In the genomic region with DNA sequence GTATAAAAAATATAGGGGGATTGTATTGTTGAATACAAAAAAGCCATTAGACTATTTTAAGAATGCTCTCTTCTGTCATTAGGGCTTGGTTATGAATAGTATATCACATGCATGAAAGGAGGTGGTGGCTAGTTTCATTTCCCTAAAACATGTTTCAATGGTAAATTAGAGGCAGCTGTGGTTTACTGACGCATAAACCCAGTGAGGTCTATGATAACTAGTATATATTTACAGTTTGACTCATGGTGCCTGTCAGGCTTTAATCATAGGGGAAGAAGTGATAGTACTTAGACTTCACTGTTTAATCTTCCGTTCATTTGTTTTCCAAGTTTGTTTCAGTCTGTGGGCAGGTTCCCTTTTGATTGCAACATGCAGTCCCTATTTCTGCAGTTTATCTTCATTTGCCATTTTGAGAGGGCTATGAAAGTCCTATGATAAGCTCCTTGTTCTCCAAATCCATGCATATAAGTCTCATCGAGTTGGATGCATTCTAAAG, we compare ENCODE assay signal across 8 cellular contexts. TPM values are rescaled to one million over a fixed set of nuclear protein-coding genes. Genes with fewer than 3 reads are reported as not detected.
DNase-seq lines count a peak whose midpoint lies in the region; ATAC-seq, FAIRE-seq and TF ChIP-seq lines count a peak whose summit lies in the region.

No MANE protein-coding gene starts in this region.

- H3K27ac Mint-ChIP-seq in MCF 10A (ENCODE audit: low read depth, unreplicated experiment) (no peak overlapping the region), astrocyte (ENCODE audit: unreplicated experiment) (peak overlapping the region; percentile 37)

- no peaks in the 10 kb centered on the region for H3K9me3 ChIP-seq in breast epithelium
- H3K9me3 ChIP-seq in astrocyte (ENCODE audit: insufficient read depth, low read depth, low read length) = no peaks in the 10 kb centered on the region

- no peaks in the 10 kb centered on the region for H3K27me3 ChIP-seq in breast epithelium
- no peaks in the 10 kb centered on the region for H3K27me3 ChIP-seq in astrocyte (ENCODE audit: insufficient read depth, low read length)

- no peaks in the 10 kb centered on the region for H3K79me2 ChIP-seq in astrocyte (ENCODE audit: insufficient read depth, low read length)

- H3K4me1 ChIP-seq in breast epithelium = no peaks in the 10 kb centered on the region
- peaks cover 47% of the 10 kb centered on the region for H3K4me1 ChIP-seq in astrocyte (ENCODE audit: insufficient read depth, low read length)

- H4K20me1 ChIP-seq in astrocyte (ENCODE audit: insufficient read depth, low read length) = no peaks in the 10 kb centered on the region

- TF ChIP-seq CTCF in MCF 10A (IDR thresholded peaks at IDR 0.05; ENCODE audit: unreplicated experiment) = no peak
- no peak for TF ChIP-seq CTCF in breast epithelium (IDR thresholded peaks at IDR 0.05)
- TF ChIP-seq CTCF in astrocyte (IDR thresholded peaks at IDR 0.05; ENCODE audit: insufficient read depth, low read depth, low read length) = no peak

- peaks cover 14% of the 10 kb centered on the region for H3K4me1 Mint-ChIP-seq in MCF 10A (ENCODE audit: insufficient read depth, unreplicated experiment)
- peaks cover 48% of the 10 kb centered on the region for H3K4me1 Mint-ChIP-seq in astrocyte (ENCODE audit: low read depth, unreplicated experiment)

- H3K27me3 Mint-ChIP-seq in MCF 10A (ENCODE audit: insufficient read depth, unreplicated experiment) = no peaks in the 10 kb centered on the region
- H3K27me3 Mint-ChIP-seq in astrocyte (ENCODE audit: low read depth, unreplicated experiment) = no peaks in the 10 kb centered on the region

- ATAC-seq in HG02571 (IDR thresholded peaks at IDR 0.05; ENCODE audit: unreplicated experiment) = peak; percentile 94

- no peak for FAIRE-seq in astrocyte (lab: Jason Lieb, UNC)

- intact Hi-C loops in MCF 10A (cut with micrococcal nuclease) = no loop called here
- intact Hi-C loops in breast epithelium (cut with DNase I; ENCODE audit: low total_unique reads) = no loop called here

- H3K9ac ChIP-seq in astrocyte (ENCODE audit: low read length) = peak overlapping the region; percentile 53

- TF ChIP-seq POLR2A in breast epithelium (IDR thresholded peaks at IDR 0.05) = no peak

- no peaks in the 10 kb centered on the region for H3K36me3 Mint-ChIP-seq in MCF 10A (ENCODE audit: insufficient read depth, unreplicated experiment)
- H3K36me3 Mint-ChIP-seq in astrocyte (ENCODE audit: low read depth, unreplicated experiment) = peaks cover 5% of the 10 kb centered on the region

- H3K36me3 ChIP-seq in breast epithelium = no peaks in the 10 kb centered on the region
- no peaks in the 10 kb centered on the region for H3K36me3 ChIP-seq in astrocyte (ENCODE audit: insufficient read depth, low read length)

- H3K9me3 Mint-ChIP-seq in MCF 10A (ENCODE audit: unreplicated experiment) = no peaks in the 10 kb centered on the region
- H3K9me3 Mint-ChIP-seq in astrocyte (ENCODE audit: unreplicated experiment) = no peaks in the 10 kb centered on the region

- peak overlapping the region; percentile 63 for H3K4me2 ChIP-seq in astrocyte (ENCODE audit: low read length)

- CTCF ChIA-PET in MCF 10A (lab: Yijun Ruan, JAX) = interaction anchor here (0.7 kb wide), 1 partner anchor 21 kb away, joined by 3 read pairs; no protein-coding TSS in a partner anchor

- H3K27ac ChIP-seq in breast epithelium = peak overlapping the region in 1 of 2 donors; percentile 16
- peak overlapping the region; percentile 79 for H3K27ac ChIP-seq in astrocyte (ENCODE audit: low read depth, low read length)

- no TSS peak for BruUV-seq in MCF 10A (replicated peaks; lab: Mats Ljungman, UMichigan)

- no peak overlapping the region for H2AFZ ChIP-seq in astrocyte (ENCODE audit: low read depth, low read length)

- H3K4me3 Mint-ChIP-seq in MCF 10A (ENCODE audit: unreplicated experiment) = no peak overlapping the region
- H3K4me3 Mint-ChIP-seq in astrocyte (ENCODE audit: unreplicated experiment) = peak overlapping the region; percentile 5

- no peak overlapping the region for H3K4me3 ChIP-seq in breast epithelium
- H3K4me3 ChIP-seq in astrocyte (ENCODE audit: insufficient read depth, low read depth, low read length) = no peak overlapping the region

- POLR2A ChIA-PET in MCF 10A (lab: Yijun Ruan, JAX) = interaction anchor here (0.7 to 2.0 kb wide), 8 partner anchors 9 to 112 kb away, joined by 3 to 15 read pairs (median 4); a partner anchor contains a TSS

- DNase-seq in MCF 10A (ENCODE audit: unreplicated experiment) (peak; percentile 74), breast epithelium (ENCODE audit: low spot score in 2 of 2) (no peak), MV-4-11 (lab: John Stamatoyannopoulos, UW) (peak; percentile 100), astrocyte (ENCODE audit: low read depth) (peak; percentile 99), medulla oblongata (ENCODE audit: extremely low spot score) (peak; percentile 65), SW 1271 (lab: John Stamatoyannopoulos, UW) (no peak), hippocampal formation (lab: John Stamatoyannopoulos, UW) (no peak)

RNA-seq across cellular contexts. Expression of a gene that starts 55.1 kb away (rescaled TPM):
- total RNA-seq in MCF 10A (2022) (30.2 and 36.0 TPM in 2 replicates), breast epithelium (100 to 1,000 TPM in 1 of 3 donors, 10 to 100 TPM in 2; 56.2 to 101 (median 69.8) TPM), astrocyte (49.3 and 58.1 TPM in 2 replicates)

Comparison
In these comparisons a context has a peak if more than half of its experiments do, and no peak if none do; other contexts are left out.
1. DNase-seq: peak in MCF 10A (single experiment), MV-4-11 (single experiment), astrocyte (single experiment) and medulla oblongata (single experiment); none in breast epithelium (0 of 2), SW 1271 (0 of 2) and hippocampal formation (0 of 2).